ENCODE assay signal across 16 cellular contexts in genomic region chr1:3244539-3245315, GRCh38.
"Had no signal": no experiment of that assay in that cellular context is flagged by ENCODE, and none has a peak within 500 bp of the region (broad histone marks: within the 10 kb centered on the region; RNA-seq: fewer than 3 reads in every experiment).

No MANE protein-coding gene starts in this region.

- H3K4me1 Mint-ChIP-seq: activated B cell treated with CpG ODN at 0.5 μM for 24 hours; activated CD4-positive, alpha-beta T cell treated with anti-CD3 and anti-CD28 coated beads, Interleukin-2, amount 10 ng/mL, durations not matched to agents 7 days and 5 days had no signal

- H3K9me3 Mint-ChIP-seq: activated B cell treated with CpG ODN at 0.5 μM for 24 hours; activated CD4-positive, alpha-beta T cell treated with anti-CD3 and anti-CD28 coated beads, Interleukin-2, amount 10 ng/mL, durations not matched to agents 7 days and 5 days; nephron had no signal

- H3K36me3 ChIP-seq: heart right ventricle, left lung, ovary, vagina had no signal

- H3K4me1 ChIP-seq: left lung, vagina had no signal

- H3K27ac ChIP-seq: heart right ventricle, left lung, ovary, tibial artery, vagina had no signal

- H3K4me3 Mint-ChIP-seq: activated B cell treated with CpG ODN at 0.5 μM for 24 hours; activated CD4-positive, alpha-beta T cell treated with anti-CD3 and anti-CD28 coated beads, Interleukin-2, amount 10 ng/mL, durations not matched to agents 7 days and 5 days; activated naive CD8-positive, alpha-beta T cell had no signal

- H3K9me3 ChIP-seq: heart right ventricle, left lung, ovary, tibial artery, vagina had no signal

- H3K36me3 Mint-ChIP-seq: activated naive CD8-positive, alpha-beta T cell had no signal

- H3K4me3 ChIP-seq: heart right ventricle, left lung, ovary, tibial artery, vagina had no signal

- DNase-seq: activated B cell treated with CpG ODN at 0.5 μM for 24 hours; activated CD4-positive, alpha-beta T cell treated with anti-CD3 and anti-CD28 coated beads, Interleukin-2, amount 10 ng/mL, durations not matched to agents 7 days and 5 days; activated effector memory CD4-positive, alpha-beta T cell treated with Interleukin-2 at 50 U/mL for 16 hours; activated T-cell treated with anti-CD3 and anti-CD28 coated beads, Interleukin-2, amount 50 U/mL, for 1 hour; amygdala; foreskin melanocyte; heart right ventricle; mesenchymal stem cell; ovary; stimulated activated CD4-positive, alpha-beta T cell treated with anti-CD3 and anti-CD28 coated beads, Interleukin-4, amount 100 ng/mL, for 4 hours; tibial artery had no signal

- ATAC-seq: esophagus mucosa, left lung had no signal

- H3K27me3 ChIP-seq: ovary, tibial artery, vagina had no signal

- H3K27ac Mint-ChIP-seq: activated B cell treated with CpG ODN at 0.5 μM for 24 hours; activated CD4-positive, alpha-beta T cell treated with anti-CD3 and anti-CD28 coated beads, Interleukin-2, amount 10 ng/mL, durations not matched to agents 7 days and 5 days; activated naive CD8-positive, alpha-beta T cell; nephron had no signal
